In the genomic region with DNA sequence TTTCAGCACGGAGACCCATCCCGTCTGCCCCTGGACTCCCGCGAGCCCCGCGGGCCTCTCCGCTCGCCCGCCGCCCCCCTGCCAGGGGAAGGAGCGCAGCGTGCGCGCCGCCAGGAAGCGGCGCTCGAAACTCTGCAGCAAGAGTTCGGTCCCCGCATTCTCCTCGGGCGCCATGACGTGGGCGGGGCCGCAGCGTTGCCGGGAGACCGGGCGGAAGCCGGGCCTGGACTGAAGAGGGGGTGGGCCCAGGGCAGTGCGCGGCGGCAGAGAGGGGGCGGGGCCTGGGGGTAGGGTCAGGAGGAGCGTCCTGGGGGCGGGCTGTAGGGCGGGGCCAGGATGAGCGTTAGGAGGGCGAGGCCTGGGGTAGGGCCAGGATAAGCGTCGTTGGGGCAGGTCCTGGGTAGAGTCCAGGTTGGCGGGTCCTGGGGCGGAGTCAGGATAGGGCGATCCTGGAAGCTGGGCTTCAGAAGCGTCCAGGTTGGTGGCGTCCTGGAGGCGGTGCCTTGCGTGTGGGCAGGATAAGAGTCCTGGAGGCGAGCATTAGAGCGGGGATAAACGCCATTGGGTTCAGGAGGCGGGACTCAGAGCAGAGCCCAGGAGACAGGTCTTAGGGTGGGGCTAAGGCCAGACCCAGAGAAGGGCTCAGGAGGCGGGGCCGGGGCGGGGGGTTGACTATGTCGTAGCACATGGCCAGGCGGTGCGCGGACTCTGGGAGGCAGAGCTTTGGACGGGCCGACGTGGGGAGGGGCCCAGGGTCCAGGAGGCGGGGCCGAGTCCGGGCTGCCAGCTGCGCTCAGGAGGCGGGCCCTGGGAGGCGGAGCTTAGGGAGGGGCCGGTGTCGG, we compare ENCODE assay signal across 8 cellular contexts.
DNase-seq lines count a peak whose midpoint lies in the region; ATAC-seq and TF ChIP-seq lines count a peak whose summit lies in the region.
"Not testable (repeated sequence)": the region's sequence is repeated elsewhere in the genome, so short reads cannot be mapped to it uniquely, and the experiment has no call there.

No MANE protein-coding gene starts in this region.

- H3K36me3 Mint-ChIP-seq in T-helper 1 cell treated with Interleukin-12 subunit alpha and Interleukin-12 subunit beta and Interleukin-4 antibody, amounts not matched to agents 30 μg/mL and 1 μg/mL, for 36 hours (ENCODE audit: low read depth) = not testable (repeated sequence)

- not testable (repeated sequence) for TF ChIP-seq CTCF in GM12875 (IDR thresholded peaks at IDR 0.05; ENCODE audit: borderline replicate concordance, insufficient read depth, low read depth, low read length); transverse colon (IDR thresholded peaks at IDR 0.05)
- peak in 1 of 9 donors; percentile 17 for TF ChIP-seq CTCF in heart right ventricle (IDR thresholded peaks at IDR 0.05)

- H3K27me3 ChIP-seq in heart right ventricle, transverse colon: not testable (repeated sequence)

- H3K4me1 Mint-ChIP-seq in T-helper 1 cell treated with Interleukin-12 subunit alpha and Interleukin-12 subunit beta and Interleukin-4 antibody, amounts not matched to agents 30 μg/mL and 1 μg/mL, for 36 hours (ENCODE audit: low read depth) = peaks cover 16% of the 10 kb centered on the region

- peak overlapping the region; percentile 99 for H3K4me3 Mint-ChIP-seq in T-helper 1 cell treated with Interleukin-12 subunit alpha and Interleukin-12 subunit beta and Interleukin-4 antibody, amounts not matched to agents 30 μg/mL and 1 μg/mL, for 36 hours

- H3K27ac ChIP-seq in heart right ventricle (peak overlapping the region; percentile 67 to 95 (median 86)), transverse colon (peak overlapping the region; percentile 88 to 97 (median 92))

- not testable (repeated sequence) for H3K9me3 Mint-ChIP-seq in T-helper 1 cell treated with Interleukin-12 subunit alpha and Interleukin-12 subunit beta and Interleukin-4 antibody, amounts not matched to agents 30 μg/mL and 1 μg/mL, for 36 hours

- DNase-seq in NCI-H1436 (lab: John Stamatoyannopoulos, UW) (peak; percentile 90), amniotic stem cell (lab: John Stamatoyannopoulos, UW) (peak; percentile 100), heart right ventricle (peak; percentile 99), pons (ENCODE audit: low spot score) (peak; percentile 97), transverse colon (peak; percentile 100)

- TF ChIP-seq POLR2A in transverse colon (IDR thresholded peaks at IDR 0.05) = peak; percentile 49

- H3K4me1 ChIP-seq in heart right ventricle (peaks cover 0 to 32% (median 24%) of the 10 kb centered on the region in 9 donors), transverse colon (peaks cover 0 to 20% (median 16%) of the 10 kb centered on the region in 4 donors)

- not testable (repeated sequence) for TF ChIP-seq EP300 in transverse colon (IDR thresholded peaks at IDR 0.05; ENCODE audit: low read depth)

- H3K36me3 ChIP-seq in heart right ventricle = peaks cover 0 to 17% (median 0%) of the 10 kb centered on the region in 9 donors
- not testable (repeated sequence) for H3K36me3 ChIP-seq in transverse colon

- not testable (repeated sequence) for H3K27me3 Mint-ChIP-seq in T-helper 1 cell treated with Interleukin-12 subunit alpha and Interleukin-12 subunit beta and Interleukin-4 antibody, amounts not matched to agents 30 μg/mL and 1 μg/mL, for 36 hours (ENCODE audit: low read depth)

- H3K9me3 ChIP-seq in heart right ventricle, transverse colon: not testable (repeated sequence)

- WGBS in heart right ventricle, 2 donors = 0 to 1% methylated on average over 56 to 70 of the region's 70 CpGs
- 0% methylated on average over 50 of the region's 70 CpGs; no CpG with 5 or more reads in 1 of the 2 donors for WGBS in transverse colon (ENCODE audit: low coverage in 1 of 2), 2 donors

- H3K4me3 ChIP-seq in GM12875 (ENCODE audit: low read depth, low read length) (peak overlapping the region; percentile 68), heart right ventricle (peak overlapping the region; percentile 64 to 92 (median 82)), transverse colon (peak overlapping the region; percentile 73 to 98 (median 90))

- ATAC-seq in HG02852 (IDR thresholded peaks at IDR 0.05; ENCODE audit: unreplicated experiment) (peak; percentile 99), heart right ventricle (peak; percentile 100)

- H3K27ac Mint-ChIP-seq in T-helper 1 cell treated with Interleukin-12 subunit alpha and Interleukin-12 subunit beta and Interleukin-4 antibody, amounts not matched to agents 30 μg/mL and 1 μg/mL, for 36 hours = peak overlapping the region; percentile 99

- in situ Hi-C loops in transverse colon (cut with MboI; ENCODE audit: low pct_ligation_motif_present in 1 of 4, low pct_unique_long_range_greater_than_20kb in 1 of 4, low sequenced_read_pairs in 3 of 4) = not testable (repeated sequence)

- intact Hi-C loops in heart right ventricle (cut with DNase I) = loop anchor here in 1 of 10 donors (10.0 kb wide), 1 partner anchor 210 kb away; no protein-coding TSS in a partner anchor
- intact Hi-C loops in transverse colon (cut with DNase I; ENCODE audit: low total_unique reads) = not testable (repeated sequence)

Comparison
In these comparisons a context has a peak if more than half of its experiments do, and no peak if none do; other contexts are left out.
1. Peak in every context shown above with its lines: DNase-seq, ATAC-seq, H3K4me3 ChIP-seq and H3K27ac ChIP-seq.